In the genomic region with DNA sequence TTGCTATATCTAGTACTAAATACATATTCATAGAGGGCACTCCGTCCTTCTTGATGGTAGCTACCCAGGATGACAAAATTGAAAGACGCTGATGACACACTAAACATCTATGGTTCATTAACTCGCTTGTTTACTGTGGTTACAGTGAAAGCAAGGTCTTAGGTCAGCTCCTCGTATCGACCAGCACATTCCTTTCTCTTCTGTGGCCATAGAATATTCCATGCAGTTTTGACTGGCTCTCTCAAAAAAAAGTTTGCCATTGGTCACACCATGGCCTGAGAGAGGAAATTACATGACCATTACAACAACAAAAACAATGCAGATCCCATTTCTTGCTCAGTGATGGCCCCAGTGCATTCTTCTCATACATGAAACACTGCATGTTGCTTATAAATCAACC, we compare ENCODE assay signal across 13 cellular contexts.
A peak's percentile ranks its signal among the peaks of the same experiment; 100 is the strongest.
DNase-seq lines count a peak whose midpoint lies in the region; ATAC-seq and TF ChIP-seq lines count a peak whose summit lies in the region.
"Had no signal": no experiment of that assay in that cellular context is flagged by ENCODE, and none has a peak within 500 bp of the region (broad histone marks: within the 10 kb centered on the region; RNA-seq: fewer than 3 reads in every experiment).

No MANE protein-coding gene starts in this region.

- H3K36me3 Mint-ChIP-seq in activated CD4-positive, alpha-beta memory T cell treated with anti-CD3 and anti-CD28 coated beads, Interleukin-2, amount 10 ng/mL, durations not matched to agents 7 days and 5 days (ENCODE audit: low read depth): no peaks in the 10 kb centered on the region
- H3K36me3 Mint-ChIP-seq: CD14-positive monocyte had no signal

- CTCF ChIA-PET in activated CD4-positive, alpha-beta memory T cell treated with anti-CD3 and anti-CD28 coated beads, Interleukin-2, amount 10 ng/mL, durations not matched to agents 7 days and 5 days (lab: Charles Lee): no interaction called here

- POLR2A ChIA-PET in activated CD4-positive, alpha-beta memory T cell treated with anti-CD3 and anti-CD28 coated beads, Interleukin-2, amount 10 ng/mL, durations not matched to agents 7 days and 5 days (lab: Charles Lee): no interaction called here

- H3K9me3 ChIP-seq in mucosa of descending colon: no peaks in the 10 kb centered on the region
- H3K9me3 ChIP-seq in breast epithelium: no peaks in the 10 kb centered on the region
- H3K9me3 ChIP-seq: uterus had no signal

- no peak overlapping the region for H3K4me3 Mint-ChIP-seq in activated CD4-positive, alpha-beta memory T cell treated with anti-CD3 and anti-CD28 coated beads, Interleukin-2, amount 10 ng/mL, durations not matched to agents 7 days and 5 days
- H3K4me3 Mint-ChIP-seq: activated T-cell treated with anti-CD3 and anti-CD28 coated beads, Interleukin-2, amount 50 U/mL, for 72 hours; CD14-positive monocyte had no signal

- H3K9me3 Mint-ChIP-seq in activated CD4-positive, alpha-beta memory T cell treated with anti-CD3 and anti-CD28 coated beads, Interleukin-2, amount 10 ng/mL, durations not matched to agents 7 days and 5 days: no peaks in the 10 kb centered on the region
- H3K9me3 Mint-ChIP-seq: activated T-cell treated with anti-CD3 and anti-CD28 coated beads, Interleukin-2, amount 50 U/mL, for 72 hours had no signal

- TF ChIP-seq CTCF in fibroblast of villous mesenchyme (IDR thresholded peaks at IDR 0.05; ENCODE audit: insufficient read depth, low read depth, low read length) (no peak), mucosa of descending colon (IDR thresholded peaks at IDR 0.05) (no peak), breast epithelium (IDR thresholded peaks at IDR 0.05) (no peak)

- H3K27ac ChIP-seq in breast epithelium: no peak overlapping the region
- H3K27ac ChIP-seq: uterus had no signal

- no peak for TF ChIP-seq POLR2A in breast epithelium (IDR thresholded peaks at IDR 0.05)

- H3K4me1 Mint-ChIP-seq in activated CD4-positive, alpha-beta memory T cell treated with anti-CD3 and anti-CD28 coated beads, Interleukin-2, amount 10 ng/mL, durations not matched to agents 7 days and 5 days: no peaks in the 10 kb centered on the region

- DNase-seq in fibroblast of villous mesenchyme (ENCODE audit: low read depth) (peak; percentile 77), GDM1 (lab: John Stamatoyannopoulos, UW) (no peak), mucosa of descending colon (no peak), breast epithelium (ENCODE audit: low spot score in 2 of 2) (no peak)
- no peak for DNase-seq in activated CD4-positive, alpha-beta memory T cell treated with anti-CD3 and anti-CD28 coated beads, Interleukin-2, amount 10 ng/mL, durations not matched to agents 7 days and 5 days
- DNase-seq: activated T-cell treated with anti-CD3 and anti-CD28 coated beads, Interleukin-2, amount 50 U/mL, for 72 hours; NCI-H1436 treated with DMSO at 0.1 percent for 48 hours; stimulated activated CD4-positive, alpha-beta T cell treated with anti-CD3 and anti-CD28 coated beads, Interleukin-2, amount 100 ng/mL, for 24 hours; uterus had no signal

- intact Hi-C loops in mucosa of descending colon (cut with DNase I, micrococcal nuclease): no loop called here
- intact Hi-C loops in breast epithelium (cut with DNase I; ENCODE audit: low total_unique reads): no loop called here

- no peaks in the 10 kb centered on the region for H3K4me1 ChIP-seq in mucosa of descending colon (ENCODE audit: low read depth)
- H3K4me1 ChIP-seq in breast epithelium: no peaks in the 10 kb centered on the region

- peak; percentile 80 for ATAC-seq in GM18511 (IDR thresholded peaks at IDR 0.05; ENCODE audit: unreplicated experiment)
- ATAC-seq in GM21786 (IDR thresholded peaks at IDR 0.05; ENCODE audit: unreplicated experiment): peak; percentile 78
- ATAC-seq in HG03432 (IDR thresholded peaks at IDR 0.05; ENCODE audit: unreplicated experiment): peak; percentile 84
- no peak for ATAC-seq in mucosa of descending colon
- ATAC-seq: activated T-cell treated with anti-CD3 and anti-CD28 coated beads, Interleukin-2, amount 50 U/mL, for 72 hours had no signal

- H3K27me3 ChIP-seq in breast epithelium: no peaks in the 10 kb centered on the region
- H3K27me3 ChIP-seq: uterus had no signal

- H3K27ac Mint-ChIP-seq in activated CD4-positive, alpha-beta memory T cell treated with anti-CD3 and anti-CD28 coated beads, Interleukin-2, amount 10 ng/mL, durations not matched to agents 7 days and 5 days: no peak overlapping the region
- H3K27ac Mint-ChIP-seq: activated T-cell treated with anti-CD3 and anti-CD28 coated beads, Interleukin-2, amount 50 U/mL, for 72 hours; CD14-positive monocyte had no signal

- no peaks in the 10 kb centered on the region for H3K36me3 ChIP-seq in mucosa of descending colon (ENCODE audit: low read depth)
- H3K36me3 ChIP-seq in breast epithelium: no peaks in the 10 kb centered on the region
- H3K36me3 ChIP-seq: uterus had no signal

- H3K27me3 Mint-ChIP-seq in activated CD4-positive, alpha-beta memory T cell treated with anti-CD3 and anti-CD28 coated beads, Interleukin-2, amount 10 ng/mL, durations not matched to agents 7 days and 5 days: no peaks in the 10 kb centered on the region

- H3K4me3 ChIP-seq in fibroblast of villous mesenchyme (ENCODE audit: low read depth, low read length) (no peak overlapping the region), mucosa of descending colon (no peak overlapping the region), breast epithelium (no peak overlapping the region)
- H3K4me3 ChIP-seq: uterus had no signal
